ENCODE assay signal across 8 cellular contexts in genomic region chr5:157948738-157949410, GRCh38.
DNase-seq lines count a peak whose midpoint lies in the region; ATAC-seq and TF ChIP-seq lines count a peak whose summit lies in the region.

No MANE protein-coding gene starts in this region.

- H3K27ac ChIP-seq in RWPE1: no peak overlapping the region
- H3K27ac ChIP-seq in foreskin keratinocyte: peak overlapping the region; percentile 28
- no peak overlapping the region for H3K27ac ChIP-seq in substantia nigra (ENCODE audit: low read depth, low read length, poor library complexity, severe bottlenecking)

- peaks cover 17% of the 10 kb centered on the region for H3K27me3 Mint-ChIP-seq in activated T-helper 17 cell treated with anti-CD3 and anti-CD28 coated beads, Interleukin-2, amount 50 U/mL, for 72 hours

- H3K36me3 Mint-ChIP-seq in activated T-helper 17 cell treated with anti-CD3 and anti-CD28 coated beads, Interleukin-2, amount 50 U/mL, for 72 hours (ENCODE audit: low read depth): no peaks in the 10 kb centered on the region

- peaks cover 4% of the 10 kb centered on the region for H3K4me1 Mint-ChIP-seq in activated T-helper 17 cell treated with anti-CD3 and anti-CD28 coated beads, Interleukin-2, amount 50 U/mL, for 72 hours

- TF ChIP-seq CTCF in LNCAP (IDR thresholded peaks at IDR 0.05): peak; percentile 87
- TF ChIP-seq CTCF in RWPE1 (conservative IDR thresholded peaks at IDR 0.05; ENCODE audit: low read depth): peak; percentile 94
- TF ChIP-seq CTCF in foreskin keratinocyte (conservative IDR thresholded peaks at IDR 0.05): peak; percentile 94

- no peaks in the 10 kb centered on the region for H3K27me3 ChIP-seq in foreskin keratinocyte

- CTCF ChIA-PET in RWPE1 (lab: Yijun Ruan, JAX): interaction anchor here (0.6 to 2.5 kb wide), 18 partner anchors 10 to 177 kb away, joined by 3 to 23 read pairs (median 4); no protein-coding TSS in a partner anchor

- peak; percentile 92 for ATAC-seq in GM21737 (IDR thresholded peaks at IDR 0.05; ENCODE audit: unreplicated experiment)
- ATAC-seq in activated T-helper 17 cell treated with anti-CD3 and anti-CD28 coated beads, Interleukin-2, amount 50 U/mL, for 72 hours (replicated peaks): peak; percentile 87
- ATAC-seq in foreskin keratinocyte: peak; percentile 99

- DNase-seq in DMS53 treated with DMSO at 0.1 percent for 48 hours (lab: John Stamatoyannopoulos, UW; ENCODE audit: unreplicated experiment): peak; percentile 94
- DNase-seq in RWPE1 (ENCODE audit: low spot score): peak; percentile 89
- DNase-seq in foreskin keratinocyte: peak; percentile 83 to 91
- peak in 55 of 56 donors; percentile 1 to 91 (median 61) for DNase-seq in nucleus accumbens (lab: John Stamatoyannopoulos, UW)
- DNase-seq in substantia nigra (lab: John Stamatoyannopoulos, UW): peak in 47 of 49 donors; percentile 1 to 83 (median 61)

- H3K9me3 Mint-ChIP-seq in activated T-helper 17 cell treated with anti-CD3 and anti-CD28 coated beads, Interleukin-2, amount 50 U/mL, for 72 hours: no peaks in the 10 kb centered on the region

- no peak overlapping the region for H3K27ac Mint-ChIP-seq in activated T-helper 17 cell treated with anti-CD3 and anti-CD28 coated beads, Interleukin-2, amount 50 U/mL, for 72 hours

- H3K4me3 Mint-ChIP-seq in activated T-helper 17 cell treated with anti-CD3 and anti-CD28 coated beads, Interleukin-2, amount 50 U/mL, for 72 hours: no peak overlapping the region

- no peaks in the 10 kb centered on the region for H3K4me1 ChIP-seq in foreskin keratinocyte

- POLR2A ChIA-PET in RWPE1 (lab: Yijun Ruan, JAX; ENCODE audit: low non-redundant PET): no interaction called here
